Comparison of ENCODE assay signal across 30 cellular contexts in genomic region chr15:92444631-92445030, GRCh38. TPM values are rescaled to one million over a fixed set of nuclear protein-coding genes. Genes with fewer than 3 reads are reported as not detected.
DNase-seq lines count a peak whose midpoint lies in the region; ATAC-seq, FAIRE-seq and TF ChIP-seq lines count a peak whose summit lies in the region.
"Had no signal": no experiment of that assay in that cellular context is flagged by ENCODE, and none has a peak within 500 bp of the region (broad histone marks: within the 10 kb centered on the region; RNA-seq: fewer than 3 reads in every experiment).

No MANE protein-coding gene starts in this region.

- 81% methylated on average over 10 of the region's 21 CpGs; no CpG with 5 or more reads in 1 of the 2 experiments for WGBS in IMR-90 (ENCODE audit: extremely low coverage in 2 of 2, insufficient read length in 1 of 2), 2 experiments
- WGBS in H1 (ENCODE audit: extremely low coverage in 1 of 2, insufficient coverage in 1 of 2, insufficient read length in 1 of 2, insufficient replicate concordance in 2 of 2, low coverage in 1 of 2, low lambda C conversion rate in 2 of 2, missing lambda C conversion rate in 1 of 2), 2 experiments = 87% methylated on average over 21 of the region's 21 CpGs; no CpG with 5 or more reads in 1 of the 2 experiments

- H2BK20ac ChIP-seq in IMR-90 (ENCODE audit: low read depth, low read length) = no peak overlapping the region
- H2BK20ac ChIP-seq in H1 (ENCODE audit: low read length) = no peak overlapping the region

- no TSS peak for BruUV-seq in IMR-90 (replicated peaks; lab: Mats Ljungman, UMichigan)

- H4K20me1 ChIP-seq in IMR-90 (ENCODE audit: insufficient read depth, low read length) (no peaks in the 10 kb centered on the region), H1 (replicated peaks in 1 of 2; ENCODE audit: control insufficient read depth in 1 of 2, insufficient read depth in 2 of 2, low read length in 2 of 2) (no peaks in the 10 kb centered on the region), neural cell (ENCODE audit: insufficient read depth) (no peaks in the 10 kb centered on the region)
- H4K20me1 ChIP-seq: BLaER1 had no signal

- intact Hi-C loops in IMR-90 (cut with micrococcal nuclease) = no loop called here
- intact Hi-C loops in upper lobe of right lung (cut with DNase I) = no loop called here

- ATAC-seq in IMR-90 (ENCODE audit: low read depth) (no peak), HG02870 (IDR thresholded peaks at IDR 0.05; ENCODE audit: unreplicated experiment) (no peak), upper lobe of right lung (no peak)
- ATAC-seq: GM12878 had no signal

- H2BK15ac ChIP-seq in IMR-90 (ENCODE audit: low read depth, low read length) (no peak overlapping the region), H1 (ENCODE audit: low read length) (no peak overlapping the region)

- H3K4me1 ChIP-seq in HEK293 (ENCODE audit: control insufficient read depth, insufficient read depth, low read length) = no peaks in the 10 kb centered on the region
- H3K4me1 ChIP-seq in IMR-90 (ENCODE audit: control insufficient read depth, insufficient read depth, low read length) = no peaks in the 10 kb centered on the region
- no peaks in the 10 kb centered on the region for H3K4me1 ChIP-seq in H1 (replicated peaks in 1 of 4; ENCODE audit: control insufficient read depth in 3 of 4, insufficient read depth in 4 of 4, low read length in 3 of 4)
- no peaks in the 10 kb centered on the region for H3K4me1 ChIP-seq in upper lobe of right lung
- H3K4me1 ChIP-seq: BE2C, BLaER1 had no signal

- peak overlapping the region; percentile 28 for H2AK9ac ChIP-seq in IMR-90 (replicated peaks; ENCODE audit: low read depth, low read length, poor library complexity)

- H3K36me3 ChIP-seq in HEK293 (ENCODE audit: control insufficient read depth in 2 of 2, insufficient read depth in 1 of 2, low read length in 2 of 2) (no peaks in the 10 kb centered on the region), IMR-90 (ENCODE audit: control insufficient read depth, insufficient read depth, low read length) (no peaks in the 10 kb centered on the region), H1 (ENCODE audit: control insufficient read depth in 2 of 4, insufficient read depth in 4 of 4, low read length in 3 of 4) (no peaks in the 10 kb centered on the region), neural cell (ENCODE audit: insufficient read depth, low read length) (peaks cover 37% of the 10 kb centered on the region), upper lobe of right lung (no peaks in the 10 kb centered on the region)

- H3F3A ChIP-seq in neural cell (ENCODE audit: insufficient read depth, low read length, poor library complexity, severe bottlenecking) = no peaks in the 10 kb centered on the region

- dilution Hi-C loops in IMR-90 (cut with HindIII; ENCODE audit: low sequenced_read_pairs, unreplicated experiment) = no loop called here

- H3K23ac ChIP-seq in IMR-90 (ENCODE audit: low read depth, low read length) (no peak overlapping the region), H1 (ENCODE audit: insufficient read length) (no peak overlapping the region)

- TF ChIP-seq POLR2A in IMR-90 (IDR thresholded peaks at IDR 0.05; ENCODE audit: low read depth, low read length) = no peak
- no peak for TF ChIP-seq POLR2A in H1 (IDR thresholded peaks at IDR 0.05; ENCODE audit: control extremely low read depth in 1 of 2, low read depth in 2 of 2, low read length in 2 of 2)

- H2BK5ac ChIP-seq in IMR-90 (ENCODE audit: low read depth, low read length, poor library complexity, severe bottlenecking) = no peak overlapping the region
- no peak overlapping the region for H2BK5ac ChIP-seq in H1 (ENCODE audit: low read depth, low read length)

- no peak overlapping the region for H3K27ac ChIP-seq in HEK293 (ENCODE audit: extremely low read depth, low read depth, low read length)
- no peak overlapping the region for H3K27ac ChIP-seq in IMR-90 (ENCODE audit: insufficient read depth, low read length)
- H3K27ac ChIP-seq in H1 (ENCODE audit: low read depth, low read length) = no peak overlapping the region
- H3K27ac ChIP-seq in neural cell (ENCODE audit: low read length) = no peak overlapping the region
- no peak overlapping the region for H3K27ac ChIP-seq in upper lobe of right lung
- H3K27ac ChIP-seq: BLaER1 had no signal

- H3K4ac ChIP-seq in IMR-90 (ENCODE audit: low read depth, low read length) = no peak overlapping the region
- no peak overlapping the region for H3K4ac ChIP-seq in H1 (replicated peaks; ENCODE audit: insufficient read length, low read depth, low read length)

- in situ Hi-C loops in IMR-90 (cut with MboI; ENCODE audit: low sequenced_read_pairs) = no loop called here

- no peak for TF ChIP-seq CTCF in HEK293 (tag by site-specific recombination; IDR thresholded peaks at IDR 0.05)
- TF ChIP-seq CTCF in IMR-90 (conservative IDR thresholded peaks at IDR 0.05; ENCODE audit: low read depth, low read length) = no peak
- TF ChIP-seq CTCF in H1 (IDR thresholded peaks at IDR 0.05; ENCODE audit: control extremely low read depth in 1 of 3, insufficient read depth in 1 of 3, low read depth in 1 of 3, low read length in 3 of 3) = no peak
- no peak for TF ChIP-seq CTCF in neural cell (IDR thresholded peaks at IDR 0.05; ENCODE audit: poor library complexity, severe bottlenecking)
- no peak for TF ChIP-seq CTCF in upper lobe of right lung (IDR thresholded peaks at IDR 0.05)

- TF ChIP-seq EP300 in H1 (IDR thresholded peaks at IDR 0.05; ENCODE audit: borderline replicate concordance in 1 of 2, low read depth in 2 of 2, low read length in 2 of 2) = no peak
- TF ChIP-seq EP300 in neural cell (conservative IDR thresholded peaks at IDR 0.05; ENCODE audit: poor library complexity, severe bottlenecking) = no peak

- TF ChIP-seq RAD21 in IMR-90 (IDR thresholded peaks at IDR 0.05; ENCODE audit: low read length) (no peak), H1 (IDR thresholded peaks at IDR 0.05 in 1 of 2, conservative IDR thresholded peaks at IDR 0.05 in 1 of 2; ENCODE audit: low read depth in 2 of 2, low read length in 2 of 2) (no peak), neural cell (conservative IDR thresholded peaks at IDR 0.05) (no peak)

- DNase-seq in IMR-90 = no peak
- no peak for DNase-seq in H1 (ENCODE audit: low read depth in 1 of 2, low spot score in 2 of 2)
- DNase-seq in NCI-H524 (lab: John Stamatoyannopoulos, UW) = no peak
- no peak for DNase-seq in globus pallidus (ENCODE audit: low spot score)
- DNase-seq in upper lobe of right lung = no peak
- DNase-seq: 8988T; ACHN; BE2C; C1 segment of cervical spinal cord; CD4-positive, alpha-beta memory T cell; CD4-positive, CD25-positive, alpha-beta regulatory T cell; CD8-positive, alpha-beta memory T cell; COR-L47; DMS 273 treated with DMSO at 0.1 percent for 48 hours; DMS153; DMS53; DMS79; DND-41; EL; GDM1 had no signal

- CTCF ChIA-PET in HEK293 (lab: Yijun Ruan, JAX) (no interaction called here), IMR-90 (lab: Yijun Ruan, JAX) (no interaction called here), H1 (lab: Charles Lee; ENCODE audit: partially characterized antibody) (interaction anchor here (1.0 kb wide), 1 partner anchor 20 kb away, joined by 3 read pairs; no protein-coding TSS in a partner anchor)

- H3K4me3 ChIP-seq in HEK293 (ENCODE audit: low read depth, low read length) (no peak overlapping the region), IMR-90 (ENCODE audit: insufficient read depth, low read depth, low read length) (no peak overlapping the region), H1 (ENCODE audit: extremely low read depth in 1 of 4, insufficient read depth in 2 of 4, low read depth in 3 of 4, low read length in 4 of 4) (no peak overlapping the region), neural cell (ENCODE audit: low read length) (no peak overlapping the region), upper lobe of right lung (no peak overlapping the region)
- H3K4me3 ChIP-seq: BLaER1, GM12878 had no signal

- H4K91ac ChIP-seq in IMR-90 (ENCODE audit: insufficient read depth, low read depth, low read length) = no peak overlapping the region
- no peak overlapping the region for H4K91ac ChIP-seq in H1 (replicated peaks; ENCODE audit: insufficient read length, low read length)

- H3K9me1 ChIP-seq in IMR-90 (ENCODE audit: insufficient read depth, low read length) = no peaks in the 10 kb centered on the region

- H3K14ac ChIP-seq in IMR-90 (replicated peaks; ENCODE audit: low read depth, low read length) (no peak overlapping the region), H1 (ENCODE audit: insufficient read length) (no peak overlapping the region)

- H3K9me3 ChIP-seq in HEK293 (ENCODE audit: control insufficient read depth, insufficient read depth, low read depth, low read length) (no peaks in the 10 kb centered on the region), IMR-90 (ENCODE audit: control insufficient read depth, insufficient read depth, low read length) (peaks cover 4% of the 10 kb centered on the region; the same call in 1 of the 2 replicates), H1 (ENCODE audit: insufficient read depth in 2 of 2, low read depth in 1 of 2, low read length in 1 of 2) (no peaks in the 10 kb centered on the region), neural cell (ENCODE audit: low read length) (no peaks in the 10 kb centered on the region), upper lobe of right lung (no peaks in the 10 kb centered on the region)
- H3K9me3 ChIP-seq: BE2C, BLaER1 had no signal

- H3K9ac ChIP-seq in IMR-90 (ENCODE audit: low read depth, low read length) = no peak overlapping the region
- no peak overlapping the region for H3K9ac ChIP-seq in H1 (replicated peaks in 1 of 4; ENCODE audit: extremely low read depth in 1 of 4, low read depth in 3 of 4, low read length in 3 of 4)
- H3K9ac ChIP-seq in neural cell (ENCODE audit: low read length) = no peak overlapping the region
- H3K9ac ChIP-seq: BLaER1 had no signal

- H3K4me2 ChIP-seq in IMR-90 (ENCODE audit: low read depth, low read length) (no peak overlapping the region), H1 (ENCODE audit: insufficient read depth in 1 of 2, low read depth in 2 of 2, low read length in 2 of 2) (no peak overlapping the region), neural cell (ENCODE audit: low read length) (no peak overlapping the region)
- H3K4me2 ChIP-seq: BLaER1 had no signal

- no peak for FAIRE-seq in H1 (lab: Jason Lieb, UNC)
- FAIRE-seq: A204.1, GM12878, GM12892, GM18507 had no signal

- H2AK5ac ChIP-seq in IMR-90 (ENCODE audit: low read depth, low read length) (no peak overlapping the region), H1 (ENCODE audit: low read depth, low read length) (0 out of 2 replicates have a peak overlapping the region, but pooled peaks have one; percentile 94)

- H3K79me1 ChIP-seq in IMR-90 (ENCODE audit: low read depth in 1 of 2, low read length in 2 of 2) (no peaks in the 10 kb centered on the region), H1 (ENCODE audit: low read depth, low read length) (no peaks in the 10 kb centered on the region; the same call in 1 of the 2 replicates)

- no peaks in the 10 kb centered on the region for H3K9me2 ChIP-seq in neural cell (ENCODE audit: insufficient read depth, low read length)

- H3K18ac ChIP-seq in IMR-90 (ENCODE audit: low read depth, low read length) (no peak overlapping the region), H1 (ENCODE audit: extremely low read depth, low read length) (no peak overlapping the region)

- H3K56ac ChIP-seq in IMR-90 (ENCODE audit: extremely low read depth, insufficient read depth, low read length) = no peak overlapping the region
- no peak overlapping the region for H3K56ac ChIP-seq in H1 (replicated peaks; ENCODE audit: insufficient read length, low read depth, low read length)

- no peak overlapping the region for H4K8ac ChIP-seq in IMR-90 (ENCODE audit: low read depth in 2 of 2, low read length in 2 of 2)
- peak overlapping the region; percentile 29; the same call in 1 of the 2 replicates for H4K8ac ChIP-seq in H1 (ENCODE audit: extremely low read depth, insufficient read depth, low read length)

- H2AFZ ChIP-seq in IMR-90 (replicated peaks; ENCODE audit: low read length, poor library complexity) = no peak overlapping the region
- H2AFZ ChIP-seq in H1 (ENCODE audit: low read length) = no peak overlapping the region
- H2AFZ ChIP-seq in neural cell (ENCODE audit: low read depth, low read length) = no peak overlapping the region

- no peak overlapping the region for H2BK12ac ChIP-seq in H1 (ENCODE audit: low read depth, low read length)

- H3K27me3 ChIP-seq in IMR-90 (ENCODE audit: control insufficient read depth, insufficient read depth, low read length) = no peaks in the 10 kb centered on the region
- no peaks in the 10 kb centered on the region for H3K27me3 ChIP-seq in H1 (replicated peaks in 1 of 4; ENCODE audit: control insufficient read depth in 3 of 4, extremely low read depth in 1 of 4, insufficient read depth in 3 of 4, low read length in 3 of 4)
- no peaks in the 10 kb centered on the region for H3K27me3 ChIP-seq in neural cell (ENCODE audit: insufficient read depth, low read depth, low read length)
- no peaks in the 10 kb centered on the region for H3K27me3 ChIP-seq in upper lobe of right lung
- H3K27me3 ChIP-seq: BE2C, BLaER1 had no signal

- POLR2A ChIA-PET in HEK293 (lab: Yijun Ruan, JAX) = no interaction called here
- POLR2A ChIA-PET in IMR-90 (lab: Charles Lee; ENCODE audit: unreplicated experiment) = no interaction called here
- POLR2A ChIA-PET in H1 (lab: Charles Lee; ENCODE audit: partially characterized antibody) = interaction anchor here (1.4 kb wide), 1 partner anchor 18 kb away, joined by 4 read pairs; no protein-coding TSS in a partner anchor

- no peak overlapping the region for H4K5ac ChIP-seq in IMR-90 (ENCODE audit: low read depth, low read length)
- H4K5ac ChIP-seq in H1 (ENCODE audit: insufficient read length, low read depth, low read length) = no peak overlapping the region

- H3K79me2 ChIP-seq in H1 (ENCODE audit: control insufficient read depth in 1 of 2, insufficient read depth in 2 of 2, low read length in 2 of 2) (no peaks in the 10 kb centered on the region), neural cell (replicated peaks; ENCODE audit: insufficient read depth, low read length) (no peaks in the 10 kb centered on the region)

- no peaks in the 10 kb centered on the region for H3K23me2 ChIP-seq in H1 (ENCODE audit: low read depth, low read length)

- no peak overlapping the region for H2BK120ac ChIP-seq in IMR-90 (ENCODE audit: low read depth, low read length)
- H2BK120ac ChIP-seq in H1 (replicated peaks; ENCODE audit: low read depth, low read length) = no peak overlapping the region

RNA-seq across cellular contexts. Expression of gene ST8SIA2, which starts 51.0 kb away (rescaled TPM):
- total RNA-seq in IMR-90 (2012; rRNA removed) (not detected in 2 replicates), upper lobe of right lung (not detected)
- polyA plus RNA-seq in IMR-90 (2012; rRNA removed) (not detected in 2 replicates), H1 (2011; rRNA removed) (3.0 and 4.4 TPM in 2 replicates), neural cell (24.0 and 38.9 TPM in 2 replicates)
- not detected in 2 replicates for polyA plus RNA-seq in IMR-90 (2012; cell fraction: cytosol; rRNA removed)
- polyA plus RNA-seq in IMR-90 (2012; cell fraction: nucleus; rRNA removed; ENCODE audit: low replicate concordance) = not detected in 2 replicates
- total RNA-seq in H1 (2021; fragmentation: NEBNext Ultra II Directional; extraction: Animal tissue kit (Norgen Biotek cat#: 25700)) = 3.2 and 4.5 TPM in 2 replicates
- 2.0 TPM for polyA plus RNA-seq in H1 (2011; cell fraction: cytosol; rRNA removed)
- 5.9 TPM for polyA plus RNA-seq in H1 (2011; cell fraction: nucleus; rRNA removed)
- polyA plus RNA-seq in H1 (2012, experiment 1 of 2) = 2.6 to 4.5 TPM (median 3.3 TPM) in 4 replicates
- 2.2 TPM for polyA plus RNA-seq in H1 (2012, experiment 2 of 2)
- polyA plus RNA-seq in H1 (2013, experiment 1 of 2) = 2.8 TPM
- polyA plus RNA-seq in H1 (2013, experiment 2 of 2) = 3.5 TPM
- 2.2 and 3.7 TPM in 2 replicates for polyA minus RNA-seq in H1 (2011; rRNA and poly(A)+ RNA removed)
- polyA minus RNA-seq in H1 (2011; cell fraction: cytosol; rRNA and poly(A)+ RNA removed) = 1.5 TPM
- polyA minus RNA-seq in H1 (2011; cell fraction: nucleus; rRNA and poly(A)+ RNA removed) = 4.5 TPM
- 139 and 160 TPM in 2 replicates for polyA minus RNA-seq in neural cell
- total RNA-seq: CD4-positive, alpha-beta memory T cell; CD4-positive, CD25-positive, alpha-beta regulatory T cell; CD8-positive, alpha-beta memory T cell; G401; GM12878 had no signal
- polyA plus RNA-seq: CD14-positive monocyte; CD4-positive, alpha-beta memory T cell; CD4-positive, CD25-positive, alpha-beta regulatory T cell; CD8-positive, alpha-beta memory T cell; GM12878 had no signal
